In the genomic region with DNA sequence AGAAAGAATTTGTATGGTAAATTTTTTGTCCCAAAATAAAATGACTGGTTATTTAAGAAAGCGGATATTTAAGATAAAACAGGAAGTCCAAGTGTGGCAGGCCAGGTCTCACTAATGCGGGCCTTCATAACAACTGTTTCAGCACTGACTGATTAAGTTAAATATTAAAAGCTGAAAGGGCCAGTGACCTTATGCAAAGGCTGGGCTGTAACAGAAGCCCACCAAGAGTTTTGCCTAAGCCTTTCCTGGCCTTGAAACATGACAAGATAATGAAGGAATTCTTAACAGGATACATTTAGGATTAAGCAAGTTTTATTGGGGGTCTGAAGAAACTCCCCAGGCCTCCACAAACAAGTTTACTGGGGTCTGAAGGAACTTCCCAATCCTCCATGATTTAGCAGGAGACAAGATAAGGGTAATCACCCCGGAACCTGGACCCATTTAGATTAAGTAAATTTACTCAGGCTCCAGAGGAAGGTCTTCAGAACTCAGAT, we compare ENCODE assay signal across 1 cellular context.
TF ChIP-seq lines count a peak whose summit lies in the region.

No MANE protein-coding gene starts in this region.

TF ChIP-seq in HepG2, 621 proteins besides CTCF, POLR2A, EP300 and RAD21 (continued from another document and continues in another):
- TF ChIP-seq AFF4 (CRISPR knock-in tag; IDR thresholded peaks at IDR 0.05) (no peak), TARDBP (CRISPR knock-in tag; IDR thresholded peaks at IDR 0.05) (peak; percentile 66; the same call in 1 of the 2 replicates), ZSCAN25 (CRISPR knock-in tag; IDR thresholded peaks at IDR 0.05) (no peak), NCOA2 (CRISPR knock-in tag; IDR thresholded peaks at IDR 0.05) (peak; percentile 71), ZNF333 (CRISPR knock-in tag; IDR thresholded peaks at IDR 0.05; ENCODE audit: borderline replicate concordance) (no peak), TBX3 (IDR thresholded peaks at IDR 0.05; ENCODE audit: borderline replicate concordance) (no peak), BORCS8-MEF2B (CRISPR knock-in tag; IDR thresholded peaks at IDR 0.05) (no peak), KDM4B (CRISPR knock-in tag; IDR thresholded peaks at IDR 0.05) (no peak), AHDC1 (CRISPR knock-in tag; IDR thresholded peaks at IDR 0.05; ENCODE audit: borderline replicate concordance) (peak; percentile 67; the same call in 1 of the 2 replicates), CREB1 (IDR thresholded peaks at IDR 0.05) (no peak), CREB1 (CRISPR knock-in tag; IDR thresholded peaks at IDR 0.05) (0 out of 2 replicates have a peak, but pooled peaks have one; percentile 41), RBFOX2 (IDR thresholded peaks at IDR 0.05; ENCODE audit: low read depth, low read length) (0 out of 2 replicates have a peak, but pooled peaks have one; percentile 16), ZBTB20 (CRISPR knock-in tag; IDR thresholded peaks at IDR 0.05; ENCODE audit: borderline replicate concordance, low read depth) (peak; percentile 73), GABPB1 (CRISPR knock-in tag; IDR thresholded peaks at IDR 0.05) (no peak), HNRNPUL1 (IDR thresholded peaks at IDR 0.05; ENCODE audit: low read depth, low read length) (no peak; the same call in 1 of the 2 replicates), ZGPAT (CRISPR knock-in tag; IDR thresholded peaks at IDR 0.05) (0 out of 2 replicates have a peak, but pooled peaks have one; percentile 23), ZBTB34 (CRISPR knock-in tag; IDR thresholded peaks at IDR 0.05) (no peak), SOX13 (IDR thresholded peaks at IDR 0.05) (no peak), SOX13 (CRISPR knock-in tag; conservative IDR thresholded peaks at IDR 0.05 in 1 of 2, IDR thresholded peaks at IDR 0.05 in 1 of 2) (peak in 1 of 2 experiments; percentile 41; a peak in 1 of 4 replicates), FOXP4 (CRISPR knock-in tag; IDR thresholded peaks at IDR 0.05) (peak; percentile 67; the same call in 1 of the 2 replicates), ARNT2 (CRISPR knock-in tag; IDR thresholded peaks at IDR 0.05; ENCODE audit: low read depth) (0 out of 2 replicates have a peak, but pooled peaks have one; percentile 38)
- TF ChIP-seq, protein P1, sequence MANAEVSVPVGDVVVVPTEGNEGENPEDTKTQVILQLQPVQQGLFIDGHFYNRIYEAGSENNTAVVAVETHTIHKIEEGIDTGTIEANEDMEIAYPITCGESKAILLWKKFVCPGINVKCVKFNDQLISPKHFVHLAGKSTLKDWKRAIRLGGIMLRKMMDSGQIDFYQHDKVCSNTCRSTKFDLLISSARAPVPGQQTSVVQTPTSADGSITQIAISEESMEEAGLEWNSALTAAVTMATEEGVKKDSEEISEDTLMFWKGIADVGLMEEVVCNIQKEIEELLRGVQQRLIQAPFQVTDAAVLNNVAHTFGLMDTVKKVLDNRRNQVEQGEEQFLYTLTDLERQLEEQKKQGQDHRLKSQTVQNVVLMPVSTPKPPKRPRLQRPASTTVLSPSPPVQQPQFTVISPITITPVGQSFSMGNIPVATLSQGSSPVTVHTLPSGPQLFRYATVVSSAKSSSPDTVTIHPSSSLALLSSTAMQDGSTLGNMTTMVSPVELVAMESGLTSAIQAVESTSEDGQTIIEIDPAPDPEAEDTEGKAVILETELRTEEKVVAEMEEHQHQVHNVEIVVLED (CRISPR knock-in tag; IDR thresholded peaks at IDR 0.05; ENCODE audit: borderline replicate concordance), result peak; percentile 61; the same call in 1 of the 2 replicates
- TF ChIP-seq, protein P2, sequence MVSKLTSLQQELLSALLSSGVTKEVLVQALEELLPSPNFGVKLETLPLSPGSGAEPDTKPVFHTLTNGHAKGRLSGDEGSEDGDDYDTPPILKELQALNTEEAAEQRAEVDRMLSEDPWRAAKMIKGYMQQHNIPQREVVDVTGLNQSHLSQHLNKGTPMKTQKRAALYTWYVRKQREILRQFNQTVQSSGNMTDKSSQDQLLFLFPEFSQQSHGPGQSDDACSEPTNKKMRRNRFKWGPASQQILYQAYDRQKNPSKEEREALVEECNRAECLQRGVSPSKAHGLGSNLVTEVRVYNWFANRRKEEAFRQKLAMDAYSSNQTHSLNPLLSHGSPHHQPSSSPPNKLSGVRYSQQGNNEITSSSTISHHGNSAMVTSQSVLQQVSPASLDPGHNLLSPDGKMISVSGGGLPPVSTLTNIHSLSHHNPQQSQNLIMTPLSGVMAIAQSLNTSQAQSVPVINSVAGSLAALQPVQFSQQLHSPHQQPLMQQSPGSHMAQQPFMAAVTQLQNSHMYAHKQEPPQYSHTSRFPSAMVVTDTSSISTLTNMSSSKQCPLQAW (CRISPR knock-in tag; IDR thresholded peaks at IDR 0.05), result peak; percentile 89
- TF ChIP-seq, protein P3, sequence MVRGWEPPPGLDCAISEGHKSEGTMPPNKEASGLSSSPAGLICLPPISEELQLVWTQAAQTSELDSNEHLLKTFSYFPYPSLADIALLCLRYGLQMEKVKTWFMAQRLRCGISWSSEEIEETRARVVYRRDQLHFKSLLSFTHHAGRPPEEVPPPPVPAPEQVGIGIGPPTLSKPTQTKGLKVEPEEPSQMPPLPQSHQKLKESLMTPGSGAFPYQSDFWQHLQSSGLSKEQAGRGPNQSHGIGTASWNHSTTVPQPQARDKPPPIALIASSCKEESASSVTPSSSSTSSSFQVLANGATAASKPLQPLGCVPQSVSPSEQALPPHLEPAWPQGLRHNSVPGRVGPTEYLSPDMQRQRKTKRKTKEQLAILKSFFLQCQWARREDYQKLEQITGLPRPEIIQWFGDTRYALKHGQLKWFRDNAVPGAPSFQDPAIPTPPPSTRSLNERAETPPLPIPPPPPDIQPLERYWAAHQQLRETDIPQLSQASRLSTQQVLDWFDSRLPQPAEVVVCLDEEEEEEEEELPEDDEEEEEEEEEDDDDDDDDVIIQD (CRISPR knock-in tag; IDR thresholded peaks at IDR 0.05; ENCODE audit: low read depth), result peak; percentile 14
